In genomic region chr9:34126207-34127034, GRCh38 we compare ENCODE assay signal across 8 cellular contexts. TPM values are rescaled to one million over a fixed set of nuclear protein-coding genes. Genes with fewer than 3 reads are reported as not detected.
DNase-seq lines count a peak whose midpoint lies in the region; ATAC-seq and TF ChIP-seq lines count a peak whose summit lies in the region.

Gene DCAF12 (minus strand): TSS chr9:34126698. CDS start chr9:34126431, 267 bp downstream.

- in situ Hi-C loops in GM13977 (cut with MboI; ENCODE audit: low pct_unique_long_range_greater_than_20kb, low sequenced_read_pairs, unreplicated experiment) = no loop called here

- peak; percentile 46 for TF ChIP-seq POLR2A in prostate gland (IDR thresholded peaks at IDR 0.05)

- peak; percentile 84 for ATAC-seq in HG02840 (IDR thresholded peaks at IDR 0.05; ENCODE audit: low FRiP score, unreplicated experiment)
- peak; percentile 99 for ATAC-seq in left ventricle myocardium superior

- DNase-seq in GM13977 (ENCODE audit: low spot score) = peak; percentile 94
- DNase-seq in NCI-H1436 treated with DMSO at 0.1 percent for 48 hours (lab: John Stamatoyannopoulos, UW) = peak; percentile 71
- DNase-seq in left ventricle myocardium superior = peak; percentile 93
- DNase-seq in prostate gland (ENCODE audit: low spot score) = peak; percentile 84
- DNase-seq in ureter (ENCODE audit: low spot score) = peak; percentile 94

- WGBS in prostate gland = under 1% methylated on average over 67 of the region's 67 CpGs

- intact Hi-C loops in T-helper 2 cell treated with Interferon-gamma antibody and Interleukin-4, amounts not matched to agents 100 ng/mL and 5 ng/mL, for 36 hours (cut with micrococcal nuclease) = loop anchor here (1.0 to 10.0 kb wide), 7 partner anchors 52 to 1478 kb away; partner anchors contain the start of genes KIF24, NUDT2, TESK1 and UBE2R2
- intact Hi-C loops in left ventricle myocardium superior (cut with micrococcal nuclease) (no loop called here), prostate gland (cut with DNase I) (loop anchor here (5.0 kb wide), 2 partner anchors 51 to 126 kb away; partner anchors contain the start of gene UBAP1)

- H3K27ac ChIP-seq in angular gyrus (ENCODE audit: low read depth, low read length) (peak within 1 kb of the TSS; percentile 96), prostate gland (peak within 1 kb of the TSS; percentile 86 to 90)

- H3K4me1 ChIP-seq in prostate gland (replicated peaks) = peaks cover 9% of the 10 kb centered on the region

- no peaks in the 10 kb centered on the region for H3K27me3 ChIP-seq in prostate gland (replicated peaks; ENCODE audit: insufficient read depth)

- TF ChIP-seq CTCF in GM13977 (IDR thresholded peaks at IDR 0.05; ENCODE audit: extremely low read depth, insufficient read depth, missing control alignments) = no peak
- TF ChIP-seq CTCF in prostate gland (IDR thresholded peaks at IDR 0.05) = peak in 1 of 4 experiments; percentile 3

- H3K4me3 ChIP-seq in prostate gland = peak within 1 kb of the TSS; percentile 61 to 71

- H3K9me3 ChIP-seq in prostate gland = no peaks in the 10 kb centered on the region

- H3K36me3 ChIP-seq in prostate gland = no peaks in the 10 kb centered on the region

RNA-seq across cellular contexts. Expression of gene DCAF12, which starts in this region (rescaled TPM):
- total RNA-seq in T-helper 2 cell treated with Interferon-gamma antibody and Interleukin-4, amounts not matched to agents 100 ng/mL and 5 ng/mL, for 36 hours = 53.2 and 54.0 TPM in 2 replicates
- total RNA-seq in left ventricle myocardium superior (17.3 TPM), prostate gland (100 to 1,000 TPM in 1 of 2 donors, 10 to 100 TPM in 1; 30.6 to 100 TPM), ureter (31.6 TPM)

Comparison
In these comparisons a context has a peak if more than half of its experiments do, and no peak if none do; other contexts are left out.
1. Peak in every context shown above with its lines: DNase-seq, ATAC-seq, H3K4me3 ChIP-seq and H3K27ac ChIP-seq.